ENCODE assay signal across 1 cellular context in the genomic region with DNA sequence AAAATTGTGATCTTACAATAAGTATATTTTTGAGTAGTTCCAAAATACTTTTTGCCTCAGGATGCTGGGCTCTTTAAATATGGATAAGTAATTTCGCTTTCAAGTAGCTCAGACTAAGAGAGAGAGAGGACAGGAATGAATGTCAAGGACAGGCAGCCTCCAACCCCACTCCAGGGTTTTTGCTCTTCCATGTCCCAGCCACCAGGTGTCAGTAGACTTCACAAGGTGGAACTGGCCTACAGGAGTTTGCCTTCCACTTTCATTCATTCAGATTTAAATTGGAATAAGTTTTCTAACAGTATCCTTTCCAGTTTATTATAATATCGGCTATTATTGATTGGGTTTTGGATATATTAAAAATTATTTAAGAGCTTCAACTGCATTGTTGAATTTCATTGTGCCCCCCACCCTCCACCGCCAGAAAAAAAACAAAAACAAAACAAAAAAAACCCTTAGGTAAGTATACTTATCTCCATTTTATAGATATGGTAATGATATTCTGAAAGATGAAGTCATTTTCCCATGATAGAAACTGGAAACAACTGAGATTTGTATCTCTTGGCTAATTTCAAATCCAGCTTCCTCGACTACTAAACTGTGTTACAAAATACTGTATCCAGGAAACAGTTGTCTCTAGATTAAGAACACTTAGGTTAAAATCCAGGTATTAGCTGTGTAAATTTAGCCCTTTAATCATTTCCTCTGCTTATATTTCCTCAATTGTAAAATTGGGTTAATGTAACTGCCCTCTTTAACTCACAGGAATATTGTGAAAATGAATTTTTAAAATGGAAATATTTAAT.
TF ChIP-seq lines count a peak whose summit lies in the region.

No MANE protein-coding gene starts in this region.

TF ChIP-seq in HepG2, 621 proteins besides CTCF, POLR2A, EP300 and RAD21 (continued from another document):
- TF ChIP-seq, protein P1, sequence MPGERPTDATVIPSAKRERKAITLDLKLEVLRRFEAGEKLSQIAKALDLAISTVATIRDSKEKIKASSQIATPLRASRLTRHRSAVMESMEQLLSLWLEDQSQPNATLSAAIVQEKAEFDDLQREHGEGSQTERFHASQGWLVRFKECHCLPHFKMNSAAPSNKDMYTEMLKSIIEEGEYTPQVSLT (CRISPR knock-in tag; IDR thresholded peaks at IDR 0.05; ENCODE audit: borderline replicate concordance, low read depth) = no peak
- TF ChIP-seq ZNF331 (CRISPR knock-in tag; IDR thresholded peaks at IDR 0.05) (0 out of 2 replicates have a peak, but pooled peaks have one; percentile 42), ZNF274 (CRISPR knock-in tag; IDR thresholded peaks at IDR 0.05) (no peak), MED8 (CRISPR knock-in tag; IDR thresholded peaks at IDR 0.05; ENCODE audit: insufficient replicate concordance) (no peak), ZNF552 (CRISPR knock-in tag; IDR thresholded peaks at IDR 0.05; ENCODE audit: borderline replicate concordance) (no peak)
- TF ChIP-seq, protein P2, sequence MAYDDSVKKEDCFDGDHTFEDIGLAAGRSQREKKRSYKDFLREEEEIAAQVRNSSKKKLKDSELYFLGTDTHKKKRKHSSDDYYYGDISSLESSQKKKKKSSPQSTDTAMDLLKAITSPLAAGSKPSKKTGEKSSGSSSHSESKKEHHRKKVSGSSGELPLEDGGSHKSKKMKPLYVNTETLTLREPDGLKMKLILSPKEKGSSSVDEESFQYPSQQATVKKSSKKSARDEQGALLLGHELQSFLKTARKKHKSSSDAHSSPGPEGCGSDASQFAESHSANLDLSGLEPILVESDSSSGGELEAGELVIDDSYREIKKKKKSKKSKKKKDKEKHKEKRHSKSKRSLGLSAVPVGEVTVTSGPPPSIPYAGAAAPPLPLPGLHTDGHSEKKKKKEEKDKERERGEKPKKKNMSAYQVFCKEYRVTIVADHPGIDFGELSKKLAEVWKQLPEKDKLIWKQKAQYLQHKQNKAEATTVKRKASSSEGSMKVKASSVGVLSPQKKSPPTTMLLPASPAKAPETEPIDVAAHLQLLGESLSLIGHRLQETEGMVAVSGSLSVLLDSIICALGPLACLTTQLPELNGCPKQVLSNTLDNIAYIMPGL (CRISPR knock-in tag; IDR thresholded peaks at IDR 0.05; ENCODE audit: borderline replicate concordance in 1 of 2, low read depth in 1 of 2) = peak in 1 of 2 experiments; percentile 43; a peak in 1 of 4 replicates
